15 cellular contexts compared by ENCODE assay signal in genomic region chr3:194098036-194098871, GRCh38. TPM values are rescaled to one million over a fixed set of nuclear protein-coding genes. Genes with fewer than 3 reads are reported as not detected.
DNase-seq lines count a peak whose midpoint lies in the region; ATAC-seq, FAIRE-seq and TF ChIP-seq lines count a peak whose summit lies in the region.
"Had no signal": no experiment of that assay in that cellular context is flagged by ENCODE, and none has a peak within 500 bp of the region (broad histone marks: within the 10 kb centered on the region; RNA-seq: fewer than 3 reads in every experiment).

No MANE protein-coding gene starts in this region.

- H3K9me3 Mint-ChIP-seq in CD4-positive, alpha-beta T cell: no peaks in the 10 kb centered on the region
- H3K9me3 Mint-ChIP-seq: CD4-positive, alpha-beta memory T cell; naive thymus-derived CD8-positive, alpha-beta T cell had no signal

- no peaks in the 10 kb centered on the region for H3K36me3 ChIP-seq in BLaER1 treated with 17β-estradiol and CSF1 and Interleukin-3, amounts not matched to agents 10 nM and 100 nM
- H3K36me3 ChIP-seq in adipocyte (ENCODE audit: control insufficient read depth, insufficient read depth, low read length, severe bottlenecking): no peaks in the 10 kb centered on the region
- H3K36me3 ChIP-seq in mucosa of descending colon (ENCODE audit: low read depth): no peaks in the 10 kb centered on the region
- H3K36me3 ChIP-seq: HAP-1 had no signal

- H3K4me1 ChIP-seq in BLaER1 treated with 17β-estradiol and CSF1 and Interleukin-3, amounts not matched to agents 10 nM and 100 nM: peaks cover 37 to 79% (median 58%) of the 10 kb centered on the region in 10 experiments
- H3K4me1 ChIP-seq in adipocyte (ENCODE audit: control insufficient read depth, insufficient read depth, low read length) (peaks cover 20% of the 10 kb centered on the region), mucosa of descending colon (ENCODE audit: low read depth) (peaks cover 12% of the 10 kb centered on the region)
- H3K4me1 ChIP-seq: HAP-1 had no signal

- H3K9me3 ChIP-seq in BLaER1 treated with 17β-estradiol and CSF1 and Interleukin-3, amounts not matched to agents 10 nM and 100 nM (replicated peaks in 1 of 11): no peaks in the 10 kb centered on the region
- H3K9me3 ChIP-seq in adipocyte (ENCODE audit: control insufficient read depth, low read length) (no peaks in the 10 kb centered on the region), mucosa of descending colon (no peaks in the 10 kb centered on the region)
- no peaks in the 10 kb centered on the region for H3K9me3 ChIP-seq in CD4-positive, alpha-beta T cell (ENCODE audit: control insufficient read depth, low read length)
- H3K9me3 ChIP-seq: HAP-1 had no signal

- FAIRE-seq in urothelium cell line (lab: Jason Lieb, UNC): no peak
- FAIRE-seq: endothelial cell of umbilical vein had no signal

- H4K20me1 ChIP-seq in BLaER1 treated with 17β-estradiol and CSF1 and Interleukin-3, amounts not matched to agents 10 nM and 100 nM: no peaks in the 10 kb centered on the region

- peaks cover 15% of the 10 kb centered on the region for H3K4me1 Mint-ChIP-seq in CD4-positive, alpha-beta T cell (ENCODE audit: low read depth)

- no peaks in the 10 kb centered on the region for H3K36me3 Mint-ChIP-seq in CD4-positive, alpha-beta T cell (ENCODE audit: low read depth)
- H3K36me3 Mint-ChIP-seq: CD4-positive, alpha-beta memory T cell; naive thymus-derived CD8-positive, alpha-beta T cell had no signal

- CTCF ChIA-PET in CD4-positive, alpha-beta T cell (lab: Charles Lee): interaction anchor here (0.8 kb wide), 1 partner anchor 64 kb away, joined by 3 read pairs; no protein-coding TSS in a partner anchor

- peak overlapping the region in 2 of 11 experiments; percentile 38 to 42; a peak in 3 of 22 replicates for H3K27ac ChIP-seq in BLaER1 treated with 17β-estradiol and CSF1 and Interleukin-3, amounts not matched to agents 10 nM and 100 nM
- H3K27ac ChIP-seq in CD4-positive, alpha-beta T cell (ENCODE audit: low read depth, low read length): no peak overlapping the region

- H3K9ac ChIP-seq in BLaER1 treated with 17β-estradiol and CSF1 and Interleukin-3, amounts not matched to agents 10 nM and 100 nM: peak overlapping the region in 4 of 11 experiments; percentile 1 to 30 (median 19); a peak in 2 of 22 replicates
- no peak overlapping the region for H3K9ac ChIP-seq in adipocyte (ENCODE audit: low read length)

- H3K27me3 Mint-ChIP-seq in CD4-positive, alpha-beta T cell: no peaks in the 10 kb centered on the region

- intact Hi-C loops in mucosa of descending colon (cut with DNase I, micrococcal nuclease): no loop called here
- intact Hi-C loops in CD4-positive, alpha-beta T cell (cut with DNase I, micrococcal nuclease): no loop called here

- H3K4me2 ChIP-seq in BLaER1 treated with 17β-estradiol and CSF1 and Interleukin-3, amounts not matched to agents 10 nM and 100 nM: peak overlapping the region; percentile 52 to 83 (median 73)

- no peak overlapping the region for H3K27ac Mint-ChIP-seq in CD4-positive, alpha-beta T cell
- H3K27ac Mint-ChIP-seq: CD4-positive, alpha-beta memory T cell had no signal

- H3K4me3 ChIP-seq in BLaER1 treated with 17β-estradiol and CSF1 and Interleukin-3, amounts not matched to agents 10 nM and 100 nM: no peak overlapping the region
- no peak overlapping the region for H3K4me3 ChIP-seq in adipocyte (ENCODE audit: low read length)
- H3K4me3 ChIP-seq in mucosa of descending colon: no peak overlapping the region
- H3K4me3 ChIP-seq: HAP-1 had no signal

- POLR2A ChIA-PET in CD4-positive, alpha-beta T cell (lab: Charles Lee): no interaction called here

- no peak for TF ChIP-seq CTCF in mucosa of descending colon (IDR thresholded peaks at IDR 0.05)
- no peak for TF ChIP-seq CTCF in CD4-positive, alpha-beta T cell (IDR thresholded peaks at IDR 0.05)

- in situ Hi-C loops in G401 (cut with HindIII; ENCODE audit: low sequenced_read_pairs): no loop called here

- no peaks in the 10 kb centered on the region; a peak in 1 of 22 replicates for H3K27me3 ChIP-seq in BLaER1 treated with 17β-estradiol and CSF1 and Interleukin-3, amounts not matched to agents 10 nM and 100 nM
- peaks cover 44% of the 10 kb centered on the region for H3K27me3 ChIP-seq in adipocyte (replicated peaks; ENCODE audit: control insufficient read depth, insufficient read depth, low read length)
- H3K27me3 ChIP-seq in CD4-positive, alpha-beta T cell (ENCODE audit: control insufficient read depth, insufficient read depth, low read length): peaks cover 11% of the 10 kb centered on the region

- DNase-seq in MV-4-11 (lab: John Stamatoyannopoulos, UW): peak; percentile 60
- peak; percentile 40 for DNase-seq in adipocyte (ENCODE audit: low read depth)
- DNase-seq in mucosa of descending colon: peak in 1 of 3 donors; percentile 33
- no peak for DNase-seq in CD4-positive, alpha-beta T cell
- no peak for DNase-seq in urothelium cell line (ENCODE audit: low spot score)
- DNase-seq in G401 (ENCODE audit: low spot score): no peak
- DNase-seq: activated CD8-positive, alpha-beta memory T cell treated with anti-CD3 and anti-CD28 coated beads for 24 hours; CD4-positive, alpha-beta memory T cell; naive thymus-derived CD8-positive, alpha-beta T cell; NCI-H524; stimulated activated CD4-positive, alpha-beta T cell treated with anti-CD3 and anti-CD28 coated beads, Interleukin-2, amount 100 ng/mL, for 24 hours had no signal

- ATAC-seq in mucosa of descending colon (peak; percentile 3), GM19467 (IDR thresholded peaks at IDR 0.05; ENCODE audit: unreplicated experiment) (no peak)
- ATAC-seq in CD4-positive, alpha-beta T cell (ENCODE audit: poor library complexity): no peak
- ATAC-seq: naive thymus-derived CD8-positive, alpha-beta T cell had no signal

- no peak overlapping the region for H3K4me3 Mint-ChIP-seq in CD4-positive, alpha-beta T cell
- H3K4me3 Mint-ChIP-seq: CD4-positive, alpha-beta memory T cell; naive thymus-derived CD8-positive, alpha-beta T cell had no signal

RNA-seq across cellular contexts. Expression of gene HES1, which starts 37.7 kb away (rescaled TPM):
- 100 to 1,000 TPM in 1 of 3 donors, 10 to 100 TPM in 2; 60.9 to 116 (median 99.0) TPM for total RNA-seq in mucosa of descending colon
- 1 to 10 TPM in 1 of 2 experiments, under 1 TPM in 1; 0.89 to 1.5 TPM for total RNA-seq in CD4-positive, alpha-beta T cell
- total RNA-seq in G401 (2014; rRNA removed; shearing (Covaris generic)): 3.3 and 6.6 TPM in 2 replicates
- total RNA-seq: CD4-positive, alpha-beta memory T cell; naive thymus-derived CD8-positive, alpha-beta T cell had no signal

Comparison
In these comparisons a context has a peak if more than half of its experiments do, and no peak if none do; other contexts are left out.
1. DNase-seq: peak in MV-4-11 (single experiment) and adipocyte (single experiment); none in CD4-positive, alpha-beta T cell (0 of 10), urothelium cell line (single experiment) and G401 (single experiment).